Comparison of ENCODE assay signal across 21 cellular contexts in the genomic region with DNA sequence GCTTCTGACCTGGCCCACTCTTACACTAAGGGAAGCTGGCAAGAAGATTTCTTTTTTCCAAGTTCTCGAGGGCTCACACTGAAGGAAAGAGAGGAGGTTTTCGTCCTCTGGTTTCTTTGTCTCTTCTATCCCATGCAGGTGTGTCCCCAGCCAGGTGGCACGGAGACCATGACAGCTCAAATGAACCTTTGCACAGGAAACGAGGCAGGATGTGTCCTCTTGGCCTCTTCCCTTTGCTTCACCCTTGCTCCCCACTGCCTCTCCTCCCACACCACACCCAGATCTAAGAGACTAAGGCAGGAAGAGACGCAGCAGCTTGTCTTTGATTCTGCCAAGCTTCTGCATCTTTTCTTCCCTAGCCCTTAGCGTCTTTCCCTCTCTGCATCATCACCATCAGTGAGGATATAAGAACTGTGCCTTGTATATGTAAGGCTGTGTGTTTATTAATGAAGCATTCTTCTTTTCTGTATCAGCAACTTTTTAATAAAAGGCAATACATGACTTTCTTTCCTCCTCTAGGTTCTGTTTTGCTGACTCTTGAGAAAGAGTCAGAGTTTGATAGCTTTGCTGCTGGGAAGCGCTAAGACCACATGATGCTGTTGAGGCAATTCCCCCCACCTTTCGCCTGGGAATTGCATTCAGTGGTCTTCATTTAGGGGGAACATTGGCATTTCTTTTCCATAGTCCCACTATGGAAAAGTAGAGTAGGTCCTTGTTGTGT. TPM values are rescaled to one million over a fixed set of nuclear protein-coding genes. Genes with fewer than 3 reads are reported as not detected.
DNase-seq lines count a peak whose midpoint lies in the region; ATAC-seq, FAIRE-seq and TF ChIP-seq lines count a peak whose summit lies in the region.
"Had no signal": no experiment of that assay in that cellular context is flagged by ENCODE, and none has a peak within 500 bp of the region (broad histone marks: within the 10 kb centered on the region; RNA-seq: fewer than 3 reads in every experiment).

No MANE protein-coding gene starts in this region.

- no peak overlapping the region for H3K4me3 Mint-ChIP-seq in activated CD4-positive, alpha-beta memory T cell treated with anti-CD3 and anti-CD28 coated beads, Interleukin-2, amount 10 ng/mL, durations not matched to agents 7 days and 5 days
- no peak overlapping the region for H3K4me3 Mint-ChIP-seq in activated CD4-positive, alpha-beta memory T cell treated with anti-CD3 and anti-CD28 coated beads for 36 hours
- H3K4me3 Mint-ChIP-seq in glutamatergic neuron (ENCODE audit: unreplicated experiment) = no peak overlapping the region
- H3K4me3 Mint-ChIP-seq: activated T-cell treated with anti-CD3 and anti-CD28 coated beads, Interleukin-2, amount 50 U/mL, for 72 hours; memory B cell; natural killer cell had no signal

- H3K9me3 ChIP-seq in Karpas-422 (ENCODE audit: low read length) (peaks cover 9% of the 10 kb centered on the region), small intestine (ENCODE audit: control insufficient read depth, low read depth) (no peaks in the 10 kb centered on the region)

- no peaks in the 10 kb centered on the region for H3K27me3 Mint-ChIP-seq in activated CD4-positive, alpha-beta memory T cell treated with anti-CD3 and anti-CD28 coated beads, Interleukin-2, amount 10 ng/mL, durations not matched to agents 7 days and 5 days
- no peaks in the 10 kb centered on the region for H3K27me3 Mint-ChIP-seq in activated CD4-positive, alpha-beta memory T cell treated with anti-CD3 and anti-CD28 coated beads for 36 hours
- H3K27me3 Mint-ChIP-seq in glutamatergic neuron (ENCODE audit: unreplicated experiment) = no peaks in the 10 kb centered on the region

- H3K27me3 ChIP-seq in Karpas-422 (ENCODE audit: low read length) (no peaks in the 10 kb centered on the region), small intestine (ENCODE audit: control insufficient read depth in 2 of 2, insufficient read depth in 2 of 2, low read length in 2 of 2) (no peaks in the 10 kb centered on the region)
- H3K27me3 ChIP-seq: esophagus squamous epithelium, tibial artery had no signal

- no peak for TF ChIP-seq CTCF in glutamatergic neuron (IDR thresholded peaks at IDR 0.05; ENCODE audit: partially characterized antibody, unreplicated experiment)

- no peak for ATAC-seq in HG03457 (IDR thresholded peaks at IDR 0.05; ENCODE audit: unreplicated experiment)
- ATAC-seq: activated naive CD4-positive, alpha-beta T cell treated with anti-CD3 and anti-CD28 coated beads, Interleukin-2, amount 50 U/mL, for 72 hours; activated T-cell treated with anti-CD3 and anti-CD28 coated beads, Interleukin-2, amount 50 U/mL, for 72 hours; HCT116; natural killer cell had no signal

- H3K4me1 Mint-ChIP-seq in activated CD4-positive, alpha-beta memory T cell treated with anti-CD3 and anti-CD28 coated beads, Interleukin-2, amount 10 ng/mL, durations not matched to agents 7 days and 5 days = peaks cover 16% of the 10 kb centered on the region
- H3K4me1 Mint-ChIP-seq in activated CD4-positive, alpha-beta memory T cell treated with anti-CD3 and anti-CD28 coated beads for 36 hours (ENCODE audit: low read depth) = peaks cover 14% of the 10 kb centered on the region
- peaks cover 36% of the 10 kb centered on the region for H3K4me1 Mint-ChIP-seq in glutamatergic neuron (ENCODE audit: low read depth, unreplicated experiment)
- H3K4me1 Mint-ChIP-seq: memory B cell, natural killer cell had no signal

- H4K20me1 ChIP-seq in Karpas-422 (ENCODE audit: insufficient read depth, low read depth, low read length) = no peaks in the 10 kb centered on the region

- POLR2A ChIA-PET in activated CD4-positive, alpha-beta memory T cell treated with anti-CD3 and anti-CD28 coated beads, Interleukin-2, amount 10 ng/mL, durations not matched to agents 7 days and 5 days (lab: Charles Lee) = no interaction called here
- POLR2A ChIA-PET in activated CD4-positive, alpha-beta memory T cell treated with anti-CD3 and anti-CD28 coated beads for 36 hours (lab: Charles Lee) = no interaction called here

- no peaks in the 10 kb centered on the region for H3K9me2 ChIP-seq in Karpas-422 (replicated peaks; ENCODE audit: insufficient read depth, low read length)

- no peaks in the 10 kb centered on the region for H3K9me3 Mint-ChIP-seq in activated CD4-positive, alpha-beta memory T cell treated with anti-CD3 and anti-CD28 coated beads, Interleukin-2, amount 10 ng/mL, durations not matched to agents 7 days and 5 days
- peaks cover 9% of the 10 kb centered on the region for H3K9me3 Mint-ChIP-seq in activated CD4-positive, alpha-beta memory T cell treated with anti-CD3 and anti-CD28 coated beads for 36 hours
- no peaks in the 10 kb centered on the region for H3K9me3 Mint-ChIP-seq in glutamatergic neuron (ENCODE audit: unreplicated experiment)
- H3K9me3 Mint-ChIP-seq: natural killer cell had no signal

- no peaks in the 10 kb centered on the region for H3K79me2 ChIP-seq in Karpas-422 (ENCODE audit: low read length)

- CTCF ChIA-PET in activated CD4-positive, alpha-beta memory T cell treated with anti-CD3 and anti-CD28 coated beads, Interleukin-2, amount 10 ng/mL, durations not matched to agents 7 days and 5 days (lab: Charles Lee) = interaction anchor here (0.6 to 2.5 kb wide), 2 partner anchors 10 to 186 kb away, joined by 3 to 10 read pairs; no protein-coding TSS in a partner anchor
- CTCF ChIA-PET in activated CD4-positive, alpha-beta memory T cell treated with anti-CD3 and anti-CD28 coated beads for 36 hours (lab: Charles Lee) = interaction anchor here (1.0 to 1.6 kb wide), 2 partner anchors 9 to 278 kb away, joined by 4 read pairs; no protein-coding TSS in a partner anchor

- intact Hi-C loops in activated CD4-positive, alpha-beta memory T cell treated with anti-CD3 and anti-CD28 coated beads for 36 hours (cut with micrococcal nuclease) = no loop called here

- peak; percentile 21 for DNase-seq in activated CD4-positive, alpha-beta memory T cell treated with anti-CD3 and anti-CD28 coated beads, Interleukin-2, amount 10 ng/mL, durations not matched to agents 7 days and 5 days
- DNase-seq in activated CD4-positive, alpha-beta memory T cell treated with anti-CD3 and anti-CD28 coated beads for 36 hours = no peak
- no peak for DNase-seq in Karpas-422
- no peak for DNase-seq in glutamatergic neuron
- DNase-seq in small intestine = peak; percentile 65
- DNase-seq in T-helper 2 cell = no peak
- DNase-seq in stimulated activated CD4-positive, alpha-beta T cell treated with anti-CD3 and anti-CD28 coated beads, Interleukin-2, amount 100 ng/mL, for 48 hours = no peak
- DNase-seq: activated T-cell treated with anti-CD3 and anti-CD28 coated beads, Interleukin-2, amount 50 U/mL, for 72 hours; effector memory CD4-positive, alpha-beta T cell; esophagus squamous epithelium; natural killer cell; PC-9; posterior cingulate gyrus; stimulated activated naive CD4-positive, alpha-beta T cell treated with Interleukin-2 at 50 U/mL for 16 hours; tibial artery; WERI-Rb-1 had no signal

- H3K4me3 ChIP-seq in Karpas-422 (ENCODE audit: low read length) (peak overlapping the region; percentile 64), small intestine (ENCODE audit: low read depth in 1 of 2, low read length in 2 of 2) (no peak overlapping the region)
- H3K4me3 ChIP-seq: esophagus squamous epithelium, PC-9, tibial artery had no signal

- H3K36me3 Mint-ChIP-seq in activated CD4-positive, alpha-beta memory T cell treated with anti-CD3 and anti-CD28 coated beads, Interleukin-2, amount 10 ng/mL, durations not matched to agents 7 days and 5 days (ENCODE audit: low read depth) = no peaks in the 10 kb centered on the region
- H3K36me3 Mint-ChIP-seq in activated CD4-positive, alpha-beta memory T cell treated with anti-CD3 and anti-CD28 coated beads for 36 hours = peaks cover 8% of the 10 kb centered on the region
- no peaks in the 10 kb centered on the region for H3K36me3 Mint-ChIP-seq in glutamatergic neuron (ENCODE audit: unreplicated experiment)
- H3K36me3 Mint-ChIP-seq: activated naive CD4-positive, alpha-beta T cell treated with anti-CD3 and anti-CD28 coated beads, Interleukin-2, amount 50 U/mL, for 72 hours; memory B cell; natural killer cell had no signal

- WGBS in small intestine, 3 donors = 56 to 68% (median 66%) methylated on average over 8 of the region's 8 CpGs

- peaks cover 9% of the 10 kb centered on the region; the same call in 1 of the 2 replicates for H3K36me3 ChIP-seq in Karpas-422 (ENCODE audit: insufficient read depth, low read length)
- peaks cover 0 to 2% of the 10 kb centered on the region in 2 donors for H3K36me3 ChIP-seq in small intestine (ENCODE audit: control insufficient read depth in 2 of 2, insufficient read depth in 2 of 2, low read length in 2 of 2)
- H3K36me3 ChIP-seq: esophagus squamous epithelium, tibial artery, WERI-Rb-1 had no signal

- H3K4me1 ChIP-seq in Karpas-422 (ENCODE audit: low read length) (peaks cover 88% of the 10 kb centered on the region), small intestine (ENCODE audit: control insufficient read depth in 2 of 2, insufficient read depth in 1 of 2, low read depth in 1 of 2, low read length in 1 of 2) (peaks cover 0 to 17% of the 10 kb centered on the region in 2 donors)

- FAIRE-seq in small intestine (lab: Jason Lieb, UNC) = no peak

- no peak overlapping the region; the same call in 1 of the 2 replicates for H2AFZ ChIP-seq in Karpas-422 (ENCODE audit: low read length)
- H2AFZ ChIP-seq: PC-9 had no signal

- peak overlapping the region; percentile 78 for H3K9ac ChIP-seq in Karpas-422 (ENCODE audit: low read length)

- peak overlapping the region; percentile 92 for H3K4me2 ChIP-seq in Karpas-422 (ENCODE audit: low read depth, low read length, poor library complexity, severe bottlenecking)
- H3K4me2 ChIP-seq: PC-9 had no signal

- H3K27ac ChIP-seq in Karpas-422 (ENCODE audit: low read length) (peak overlapping the region; percentile 100), small intestine (ENCODE audit: low read depth in 1 of 2, low read length in 1 of 2) (no peak overlapping the region)
- H3K27ac ChIP-seq: esophagus squamous epithelium, PC-9, tibial artery, WERI-Rb-1 had no signal

- H3K27ac Mint-ChIP-seq in activated CD4-positive, alpha-beta memory T cell treated with anti-CD3 and anti-CD28 coated beads, Interleukin-2, amount 10 ng/mL, durations not matched to agents 7 days and 5 days = no peak overlapping the region
- no peak overlapping the region for H3K27ac Mint-ChIP-seq in activated CD4-positive, alpha-beta memory T cell treated with anti-CD3 and anti-CD28 coated beads for 36 hours
- H3K27ac Mint-ChIP-seq in glutamatergic neuron (ENCODE audit: unreplicated experiment) = peak overlapping the region; percentile 63
- H3K27ac Mint-ChIP-seq: activated naive CD4-positive, alpha-beta T cell treated with anti-CD3 and anti-CD28 coated beads, Interleukin-2, amount 50 U/mL, for 72 hours; activated T-cell treated with anti-CD3 and anti-CD28 coated beads, Interleukin-2, amount 50 U/mL, for 72 hours; memory B cell; natural killer cell had no signal

RNA-seq across cellular contexts. Expression of gene PARVA, which starts 56.0 kb away (rescaled TPM):
- under 1 TPM; 0.10 to 0.18 TPM for total RNA-seq in activated CD4-positive, alpha-beta memory T cell treated with anti-CD3 and anti-CD28 coated beads, Interleukin-2, amount 10 ng/mL, durations not matched to agents 7 days and 5 days
- under 1 TPM; 0.33 to 0.41 TPM for total RNA-seq in activated CD4-positive, alpha-beta memory T cell treated with anti-CD3 and anti-CD28 coated beads for 36 hours
- total RNA-seq in Karpas-422 (2014; rRNA removed; shearing (Covaris generic); ENCODE audit: low replicate concordance) = not detected in 2 replicates
- 15.0 TPM for total RNA-seq in glutamatergic neuron (ENCODE audit: unreplicated experiment)
- 10 to 100 TPM in 1 of 3 donors, 1 to 10 TPM in 2; 6.5 to 22.1 (median 8.1) TPM for polyA plus RNA-seq in small intestine
- total RNA-seq: activated T-cell treated with anti-CD3 and anti-CD28 coated beads, Interleukin-2, amount 50 U/mL, for 72 hours; T-helper 2 cell treated with Interferon-gamma antibody and Interleukin-4, amounts not matched to agents 100 ng/mL and 5 ng/mL, for 36 hours had no signal

Comparison
In these comparisons a context has a peak if more than half of its experiments do, and no peak if none do; other contexts are left out.
1. DNase-seq: peak in activated CD4-positive, alpha-beta memory T cell treated with anti-CD3 and anti-CD28 coated beads, Interleukin-2, amount 10 ng/mL, durations not matched to agents 7 days and 5 days (single experiment) and small intestine (single experiment); none in activated CD4-positive, alpha-beta memory T cell treated with anti-CD3 and anti-CD28 coated beads for 36 hours (single experiment), Karpas-422 (single experiment), glutamatergic neuron (single experiment), T-helper 2 cell (0 of 5) and stimulated activated CD4-positive, alpha-beta T cell treated with anti-CD3 and anti-CD28 coated beads, Interleukin-2, amount 100 ng/mL, for 48 hours (0 of 2).
2. RNA of gene PARVA, which starts 56.0 kb away (total RNA-seq): 15.0 TPM in glutamatergic neuron (single experiment); 0.33 to 0.41 TPM in activated CD4-positive, alpha-beta memory T cell treated with anti-CD3 and anti-CD28 coated beads for 36 hours, 0.10 to 0.18 TPM in activated CD4-positive, alpha-beta memory T cell treated with anti-CD3 and anti-CD28 coated beads, Interleukin-2, amount 10 ng/mL, durations not matched to agents 7 days and 5 days and not detected in Karpas-422; every median in the first group is over 10 times any median in the second.